ENCODE assay signal across 21 cellular contexts in the genomic region with DNA sequence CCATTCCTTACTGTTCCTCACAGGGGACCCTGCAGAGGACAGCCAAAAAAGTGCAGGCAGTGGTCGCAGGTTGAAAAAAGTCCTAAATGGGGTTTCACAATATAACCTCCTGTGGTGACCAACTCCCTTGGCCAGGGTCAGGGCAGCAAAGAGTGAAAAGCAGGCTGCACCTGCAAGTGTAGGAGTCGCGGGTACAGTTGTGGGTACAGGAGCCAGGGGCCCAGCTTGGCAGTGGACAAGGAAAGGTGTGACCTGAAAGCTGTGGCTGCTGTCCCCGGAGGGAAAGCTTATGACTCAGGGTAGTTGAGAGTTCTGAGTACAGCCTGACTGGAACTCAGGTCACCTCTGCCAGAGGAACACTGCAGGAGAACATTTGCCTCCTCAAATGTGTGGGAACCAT.
DNase-seq lines count a peak whose midpoint lies in the region; FAIRE-seq and TF ChIP-seq lines count a peak whose summit lies in the region.
"Had no signal": no experiment of that assay in that cellular context is flagged by ENCODE, and none has a peak within 500 bp of the region (broad histone marks: within the 10 kb centered on the region; RNA-seq: fewer than 3 reads in every experiment).

No MANE protein-coding gene starts in this region.

- H3K4ac ChIP-seq in H1 (replicated peaks; ENCODE audit: insufficient read length, low read depth, low read length) (no peak overlapping the region), neuronal stem cell (ENCODE audit: low read length) (no peak overlapping the region)

- H3K9me3 ChIP-seq in Karpas-422 (ENCODE audit: low read length), result no peaks in the 10 kb centered on the region
- H3K9me3 ChIP-seq in H1 (ENCODE audit: insufficient read depth in 2 of 2, low read depth in 1 of 2, low read length in 1 of 2), result no peaks in the 10 kb centered on the region
- no peaks in the 10 kb centered on the region for H3K9me3 ChIP-seq in kidney (ENCODE audit: control insufficient read depth in 1 of 2, low read length in 2 of 2)
- no peaks in the 10 kb centered on the region for H3K9me3 ChIP-seq in neuronal stem cell (replicated peaks in 1 of 2; ENCODE audit: control insufficient read depth in 2 of 2, insufficient read depth in 1 of 2, low read depth in 1 of 2, low read length in 2 of 2)
- H3K9me3 ChIP-seq: BLaER1, Caco-2 had no signal

- H4K20me1 ChIP-seq in Karpas-422 (ENCODE audit: insufficient read depth, low read depth, low read length), result no peaks in the 10 kb centered on the region
- H4K20me1 ChIP-seq in H1 (replicated peaks in 1 of 2; ENCODE audit: control insufficient read depth in 1 of 2, insufficient read depth in 2 of 2, low read length in 2 of 2), result no peaks in the 10 kb centered on the region
- H4K20me1 ChIP-seq: BLaER1 had no signal

- TF ChIP-seq EP300 in H1 (IDR thresholded peaks at IDR 0.05; ENCODE audit: borderline replicate concordance in 1 of 2, low read depth in 2 of 2, low read length in 2 of 2), result no peak

- TF ChIP-seq POLR2A in H1 (IDR thresholded peaks at IDR 0.05; ENCODE audit: control extremely low read depth in 1 of 2, low read depth in 2 of 2, low read length in 2 of 2), result no peak

- no peak overlapping the region for H3K4me3 ChIP-seq in Karpas-422 (ENCODE audit: low read length)
- H3K4me3 ChIP-seq in H1 (ENCODE audit: extremely low read depth in 1 of 4, insufficient read depth in 2 of 4, low read depth in 3 of 4, low read length in 4 of 4), result no peak overlapping the region
- H3K4me3 ChIP-seq in kidney (ENCODE audit: low read length in 2 of 2), result no peak overlapping the region
- no peak overlapping the region for H3K4me3 ChIP-seq in neuronal stem cell (ENCODE audit: low read length in 2 of 2)
- H3K4me3 ChIP-seq: BLaER1, GM23248 had no signal

- no peak overlapping the region for H4K5ac ChIP-seq in H1 (ENCODE audit: insufficient read length, low read depth, low read length)

- no peak overlapping the region for H3K18ac ChIP-seq in H1 (ENCODE audit: extremely low read depth, low read length)
- no peak overlapping the region for H3K18ac ChIP-seq in neuronal stem cell (ENCODE audit: low read length)

- no peaks in the 10 kb centered on the region for H3K79me2 ChIP-seq in Karpas-422 (ENCODE audit: low read length)
- H3K79me2 ChIP-seq in H1 (ENCODE audit: control insufficient read depth in 1 of 2, insufficient read depth in 2 of 2, low read length in 2 of 2), result no peaks in the 10 kb centered on the region

- H2BK20ac ChIP-seq in H1 (ENCODE audit: low read length), result no peak overlapping the region

- TF ChIP-seq CTCF in H1 (IDR thresholded peaks at IDR 0.05; ENCODE audit: control extremely low read depth in 1 of 3, insufficient read depth in 1 of 3, low read depth in 1 of 3, low read length in 3 of 3) (no peak), kidney (IDR thresholded peaks at IDR 0.05; ENCODE audit: borderline replicate concordance, extremely low read depth, insufficient read depth) (no peak), RWPE1 (conservative IDR thresholded peaks at IDR 0.05; ENCODE audit: low read depth) (no peak)

- no peak overlapping the region for H2AK5ac ChIP-seq in H1 (ENCODE audit: low read depth, low read length)
- no peak overlapping the region for H2AK5ac ChIP-seq in neuronal stem cell (ENCODE audit: low read depth, low read length)

- H3K9me2 ChIP-seq in Karpas-422 (replicated peaks; ENCODE audit: insufficient read depth, low read length), result 0 out of 2 replicates have a peak, but pooled peaks cover under 1% of the 10 kb centered on the region

- H2AFZ ChIP-seq in Karpas-422 (ENCODE audit: low read length) (peak overlapping the region; percentile 75; the same call in 1 of the 2 replicates), H1 (ENCODE audit: low read length) (peak overlapping the region; percentile 53; the same call in 1 of the 2 replicates), neuronal stem cell (ENCODE audit: low read length) (peak overlapping the region; percentile 49)
- H2AFZ ChIP-seq: GM23248 had no signal

- H3K27me3 ChIP-seq in Karpas-422 (ENCODE audit: low read length) (no peaks in the 10 kb centered on the region), H1 (replicated peaks in 1 of 4; ENCODE audit: control insufficient read depth in 3 of 4, extremely low read depth in 1 of 4, insufficient read depth in 3 of 4, low read length in 3 of 4) (no peaks in the 10 kb centered on the region), neuronal stem cell (ENCODE audit: control insufficient read depth in 3 of 3, insufficient read depth in 3 of 3, low read depth in 1 of 3, low read length in 3 of 3) (no peaks in the 10 kb centered on the region)
- H3K27me3 ChIP-seq: BLaER1 had no signal

- H2BK15ac ChIP-seq in H1 (ENCODE audit: low read length), result no peak overlapping the region
- H2BK15ac ChIP-seq in neuronal stem cell (ENCODE audit: low read length), result no peak overlapping the region

- no peak overlapping the region for H4K91ac ChIP-seq in H1 (replicated peaks; ENCODE audit: insufficient read length, low read length)
- H4K91ac ChIP-seq in neuronal stem cell (ENCODE audit: low read depth, low read length, poor library complexity), result no peak overlapping the region

- H3K56ac ChIP-seq in H1 (replicated peaks; ENCODE audit: insufficient read length, low read depth, low read length), result no peak overlapping the region

- no peak overlapping the region for H2BK12ac ChIP-seq in H1 (ENCODE audit: low read depth, low read length)
- no peak overlapping the region for H2BK12ac ChIP-seq in neuronal stem cell (ENCODE audit: low read length)

- no peaks in the 10 kb centered on the region for H3K36me3 ChIP-seq in Karpas-422 (ENCODE audit: insufficient read depth, low read length)
- H3K36me3 ChIP-seq in H1 (ENCODE audit: control insufficient read depth in 2 of 4, insufficient read depth in 4 of 4, low read length in 3 of 4), result no peaks in the 10 kb centered on the region
- H3K36me3 ChIP-seq in kidney (ENCODE audit: control insufficient read depth in 1 of 2, insufficient read depth in 2 of 2, low read length in 2 of 2), result no peaks in the 10 kb centered on the region
- H3K36me3 ChIP-seq in neuronal stem cell (replicated peaks in 1 of 2; ENCODE audit: control insufficient read depth in 2 of 2, insufficient read depth in 2 of 2, low read length in 2 of 2), result no peaks in the 10 kb centered on the region
- H3K36me3 ChIP-seq: BLaER1 had no signal

- peaks cover 26% of the 10 kb centered on the region for H3K4me1 ChIP-seq in Karpas-422 (ENCODE audit: low read length)
- H3K4me1 ChIP-seq in H1 (replicated peaks in 1 of 4; ENCODE audit: control insufficient read depth in 3 of 4, insufficient read depth in 4 of 4, low read length in 3 of 4), result no peaks in the 10 kb centered on the region
- no peaks in the 10 kb centered on the region for H3K4me1 ChIP-seq in kidney (ENCODE audit: control insufficient read depth in 1 of 2, insufficient read depth in 1 of 2, low read depth in 1 of 2, low read length in 2 of 2)
- no peaks in the 10 kb centered on the region for H3K4me1 ChIP-seq in neuronal stem cell (ENCODE audit: control insufficient read depth in 2 of 2, insufficient read depth in 1 of 2, low read depth in 1 of 2, low read length in 2 of 2)
- H3K4me1 ChIP-seq: BLaER1, Caco-2 had no signal

- H4K8ac ChIP-seq in H1 (ENCODE audit: extremely low read depth, insufficient read depth, low read length) (no peak overlapping the region; the same call in 1 of the 2 replicates), neuronal stem cell (ENCODE audit: low read depth, low read length) (no peak overlapping the region)

- intact Hi-C loops in kidney (cut with DNase I), result no loop called here

- CTCF ChIA-PET in H1 (lab: Charles Lee; ENCODE audit: partially characterized antibody), result interaction anchor here (0.6 to 2.3 kb wide), 2 partner anchors 10 to 29 kb away, joined by 3 to 6 read pairs; no protein-coding TSS in a partner anchor
- CTCF ChIA-PET in RWPE1 (lab: Yijun Ruan, JAX), result no interaction called here

- DNase-seq in Karpas-422 (no peak), H1 (ENCODE audit: low read depth in 1 of 2, low spot score in 2 of 2) (no peak), kidney (peak; percentile 39), neuronal stem cell (ENCODE audit: low spot score) (no peak), UCSD-AML1 (lab: John Stamatoyannopoulos, UW; ENCODE audit: unreplicated experiment) (no peak), RWPE1 (ENCODE audit: low spot score) (no peak), OCI-M2 (lab: John Stamatoyannopoulos, UW; ENCODE audit: unreplicated experiment) (no peak)
- DNase-seq: Caco-2; CD4-positive, CD25-positive, alpha-beta regulatory T cell; CD8-positive, alpha-beta T cell; DMS153; DND-41; GM23248; H9 had no signal

- no peak overlapping the region for H3K14ac ChIP-seq in H1 (ENCODE audit: insufficient read length)
- no peak overlapping the region for H3K14ac ChIP-seq in neuronal stem cell (ENCODE audit: low read length)

- no peak overlapping the region for H3K9ac ChIP-seq in Karpas-422 (ENCODE audit: low read length)
- H3K9ac ChIP-seq in H1 (replicated peaks in 1 of 4; ENCODE audit: extremely low read depth in 1 of 4, low read depth in 3 of 4, low read length in 3 of 4), result no peak overlapping the region
- no peak overlapping the region for H3K9ac ChIP-seq in kidney (ENCODE audit: low read length in 2 of 2)
- no peak overlapping the region for H3K9ac ChIP-seq in neuronal stem cell (ENCODE audit: low read depth, low read length, poor library complexity)
- H3K9ac ChIP-seq: BLaER1, GM23248 had no signal

- H3K79me1 ChIP-seq in H1 (ENCODE audit: low read depth, low read length), result no peaks in the 10 kb centered on the region
- no peaks in the 10 kb centered on the region for H3K79me1 ChIP-seq in neuronal stem cell (ENCODE audit: low read depth, low read length)

- TF ChIP-seq RAD21 in H1 (IDR thresholded peaks at IDR 0.05 in 1 of 2, conservative IDR thresholded peaks at IDR 0.05 in 1 of 2; ENCODE audit: low read depth in 2 of 2, low read length in 2 of 2), result no peak

- H3K23me2 ChIP-seq in H1 (ENCODE audit: low read depth, low read length), result no peaks in the 10 kb centered on the region

- H2BK5ac ChIP-seq in H1 (ENCODE audit: low read depth, low read length) (no peak overlapping the region), neuronal stem cell (ENCODE audit: low read length) (no peak overlapping the region)

- POLR2A ChIA-PET in H1 (lab: Charles Lee; ENCODE audit: partially characterized antibody), result no interaction called here
- POLR2A ChIA-PET in RWPE1 (lab: Yijun Ruan, JAX; ENCODE audit: low non-redundant PET), result no interaction called here

- FAIRE-seq in H1 (lab: Jason Lieb, UNC) (no peak), kidney (lab: Jason Lieb, UNC) (no peak)
- FAIRE-seq: A204.1, G401.6, GM12892, GM19239 had no signal

- no peak overlapping the region for H2BK120ac ChIP-seq in H1 (replicated peaks; ENCODE audit: low read depth, low read length)
- no peak overlapping the region for H2BK120ac ChIP-seq in neuronal stem cell (ENCODE audit: low read depth, low read length)

- no peak overlapping the region; the same call in 1 of the 2 replicates for H3K27ac ChIP-seq in Karpas-422 (ENCODE audit: low read length)
- H3K27ac ChIP-seq in H1 (ENCODE audit: low read depth, low read length), result no peak overlapping the region
- no peak overlapping the region for H3K27ac ChIP-seq in kidney (ENCODE audit: low read depth in 2 of 2, low read length in 2 of 2)
- no peak overlapping the region for H3K27ac ChIP-seq in neuronal stem cell (replicated peaks; ENCODE audit: low read length)
- no peak overlapping the region for H3K27ac ChIP-seq in RWPE1
- H3K27ac ChIP-seq: 22Rv1, BLaER1, C4-2B, GM23248 had no signal

- no peak overlapping the region for H3K4me2 ChIP-seq in Karpas-422 (ENCODE audit: low read depth, low read length, poor library complexity, severe bottlenecking)
- no peak overlapping the region for H3K4me2 ChIP-seq in H1 (ENCODE audit: insufficient read depth in 1 of 2, low read depth in 2 of 2, low read length in 2 of 2)
- no peak overlapping the region for H3K4me2 ChIP-seq in neuronal stem cell (ENCODE audit: insufficient read depth, low read length, poor library complexity, severe bottlenecking)
- H3K4me2 ChIP-seq: BLaER1 had no signal

- H3K23ac ChIP-seq in H1 (ENCODE audit: insufficient read length) (no peak overlapping the region), neuronal stem cell (ENCODE audit: low read depth, low read length, poor library complexity) (no peak overlapping the region)

- WGBS in H1 (ENCODE audit: extremely low coverage in 1 of 2, insufficient coverage in 1 of 2, insufficient read length in 1 of 2, insufficient replicate concordance in 2 of 2, low coverage in 1 of 2, low lambda C conversion rate in 2 of 2, missing lambda C conversion rate in 1 of 2), 2 experiments, result 88% methylated on average over 4 of the region's 4 CpGs; no CpG with 5 or more reads in 1 of the 2 experiments
- WGBS in neuronal stem cell (ENCODE audit: extremely low coverage in 2 of 2, insufficient read length in 2 of 2, insufficient replicate concordance in 1 of 2), 2 donors, result no CpG with 5 or more reads among the region's 4 CpGs
